ENCODE assay signal across 1 cellular context in the genomic region with DNA sequence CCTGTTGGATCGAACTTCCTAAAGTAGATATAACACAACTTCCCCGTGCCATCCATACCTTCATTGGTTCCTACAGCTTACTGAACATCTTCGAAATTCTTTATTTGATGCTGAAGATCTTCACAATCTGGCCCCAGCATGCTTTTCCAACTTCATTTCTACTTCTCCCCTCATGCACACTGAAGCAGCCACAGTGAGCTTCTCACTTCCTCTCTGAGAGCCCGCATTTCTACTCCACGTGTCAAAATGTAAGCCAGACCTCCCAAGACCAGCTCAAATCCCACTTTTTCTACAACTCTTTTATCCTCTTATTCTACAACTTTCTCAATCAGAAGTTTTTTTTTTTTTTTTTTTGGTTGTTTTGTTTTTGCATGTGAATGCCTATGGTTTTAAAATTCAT.
TF ChIP-seq lines count a peak whose summit lies in the region.

No MANE protein-coding gene starts in this region.

TF ChIP-seq in HepG2, 621 proteins besides CTCF, POLR2A, EP300 and RAD21 (continued from another document):
- TF ChIP-seq, protein P1, sequence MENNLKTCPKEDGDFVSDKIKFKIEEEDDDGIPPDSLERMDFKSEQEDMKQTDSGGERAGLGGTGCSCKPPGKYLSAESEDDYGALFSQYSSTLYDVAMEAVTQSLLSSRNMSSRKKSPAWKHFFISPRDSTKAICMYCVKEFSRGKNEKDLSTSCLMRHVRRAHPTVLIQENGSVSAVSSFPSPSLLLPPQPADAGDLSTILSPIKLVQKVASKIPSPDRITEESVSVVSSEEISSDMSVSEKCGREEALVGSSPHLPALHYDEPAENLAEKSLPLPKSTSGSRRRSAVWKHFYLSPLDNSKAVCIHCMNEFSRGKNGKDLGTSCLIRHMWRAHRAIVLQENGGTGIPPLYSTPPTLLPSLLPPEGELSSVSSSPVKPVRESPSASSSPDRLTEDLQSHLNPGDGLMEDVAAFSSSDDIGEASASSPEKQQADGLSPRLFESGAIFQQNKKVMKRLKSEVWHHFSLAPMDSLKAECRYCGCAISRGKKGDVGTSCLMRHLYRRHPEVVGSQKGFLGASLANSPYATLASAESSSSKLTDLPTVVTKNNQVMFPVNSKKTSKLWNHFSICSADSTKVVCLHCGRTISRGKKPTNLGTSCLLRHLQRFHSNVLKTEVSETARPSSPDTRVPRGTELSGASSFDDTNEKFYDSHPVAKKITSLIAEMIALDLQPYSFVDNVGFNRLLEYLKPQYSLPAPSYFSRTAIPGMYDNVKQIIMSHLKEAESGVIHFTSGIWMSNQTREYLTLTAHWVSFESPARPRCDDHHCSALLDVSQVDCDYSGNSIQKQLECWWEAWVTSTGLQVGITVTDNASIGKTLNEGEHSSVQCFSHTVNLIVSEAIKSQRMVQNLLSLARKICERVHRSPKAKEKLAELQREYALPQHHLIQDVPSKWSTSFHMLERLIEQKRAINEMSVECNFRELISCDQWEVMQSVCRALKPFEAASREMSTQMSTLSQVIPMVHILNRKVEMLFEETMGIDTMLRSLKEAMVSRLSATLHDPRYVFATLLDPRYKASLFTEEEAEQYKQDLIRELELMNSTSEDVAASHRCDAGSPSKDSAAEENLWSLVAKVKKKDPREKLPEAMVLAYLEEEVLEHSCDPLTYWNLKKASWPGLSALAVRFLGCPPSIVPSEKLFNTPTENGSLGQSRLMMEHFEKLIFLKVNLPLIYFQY (CRISPR knock-in tag; IDR thresholded peaks at IDR 0.05; ENCODE audit: borderline replicate concordance): no peak
- TF ChIP-seq ZNF547 (CRISPR knock-in tag; IDR thresholded peaks at IDR 0.05): no peak
- no peak for TF ChIP-seq ZNF326 (CRISPR knock-in tag; IDR thresholded peaks at IDR 0.05; ENCODE audit: borderline replicate concordance)
- no peak for TF ChIP-seq TEAD3 (CRISPR knock-in tag; optimal IDR thresholded peaks at IDR 0.05; ENCODE audit: borderline replicate concordance)
- TF ChIP-seq, protein P2, sequence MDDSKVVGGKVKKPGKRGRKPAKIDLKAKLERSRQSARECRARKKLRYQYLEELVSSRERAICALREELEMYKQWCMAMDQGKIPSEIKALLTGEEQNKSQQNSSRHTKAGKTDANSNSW (CRISPR knock-in tag; IDR thresholded peaks at IDR 0.05; ENCODE audit: borderline replicate concordance): no peak
TF ChIP-seq in HepG2: peak in this region for 0.
